Comparison of ENCODE assay signal across 8 cellular contexts in genomic region chr1:44318097-44319088, GRCh38. TPM values are rescaled to one million over a fixed set of nuclear protein-coding genes. Genes with fewer than 3 reads are reported as not detected.
DNase-seq lines count a peak whose midpoint lies in the region; ATAC-seq and TF ChIP-seq lines count a peak whose summit lies in the region.

No MANE protein-coding gene starts in this region.

- peaks cover 7% of the 10 kb centered on the region for H4K20me1 ChIP-seq in OCI-LY3 (ENCODE audit: insufficient read depth, low read length)

- 46 to 47% methylated on average over 6 to 7 of the region's 9 CpGs for WGBS in gastroesophageal sphincter (ENCODE audit: low coverage in 1 of 2), 2 donors
- 40 to 55% (median 47%) methylated on average over 9 of the region's 9 CpGs for WGBS in spleen, 5 donors

- H3K9me3 ChIP-seq in OCI-LY3 (ENCODE audit: insufficient read depth, low read length) (no peaks in the 10 kb centered on the region), gastroesophageal sphincter (no peaks in the 10 kb centered on the region), spleen (no peaks in the 10 kb centered on the region)

- H3K27ac ChIP-seq in OCI-LY3 (ENCODE audit: low read length): no peak overlapping the region
- no peak overlapping the region for H3K27ac ChIP-seq in gastroesophageal sphincter
- H3K27ac ChIP-seq in spleen: no peak overlapping the region

- no peak overlapping the region for H3K9ac ChIP-seq in OCI-LY3 (ENCODE audit: low read length)

- H3K79me2 ChIP-seq in OCI-LY3 (ENCODE audit: low read length): no peaks in the 10 kb centered on the region

- DNase-seq in COLO829 (ENCODE audit: low spot score) (peak; percentile 85), HPDE6-E6E7 (ENCODE audit: extremely low spot score) (peak; percentile 58), spleen (no peak)
- peak; percentile 29 for DNase-seq in activated T-cell treated with anti-CD3 and anti-CD28 coated beads, Interleukin-2, amount 50 U/mL, for 1 hour

- TF ChIP-seq EP300 in gastroesophageal sphincter (IDR thresholded peaks at IDR 0.05): no peak

- no peak overlapping the region for H2AFZ ChIP-seq in OCI-LY3 (ENCODE audit: low read depth, low read length)

- no peak overlapping the region for H3K4me2 ChIP-seq in OCI-LY3 (ENCODE audit: low read length)

- H3K27me3 ChIP-seq in OCI-LY3 (ENCODE audit: low read depth, low read length) (no peaks in the 10 kb centered on the region), gastroesophageal sphincter (no peaks in the 10 kb centered on the region), spleen (replicated peaks in 1 of 7) (no peaks in the 10 kb centered on the region)

- H3K4me1 ChIP-seq in OCI-LY3 (ENCODE audit: low read length): peaks cover 6% of the 10 kb centered on the region
- H3K4me1 ChIP-seq in gastroesophageal sphincter: peaks cover 0 to 8% (median 0%) of the 10 kb centered on the region in 3 donors
- peaks cover 0 to 10% (median 2%) of the 10 kb centered on the region in 6 donors for H3K4me1 ChIP-seq in spleen

- peaks cover 12% of the 10 kb centered on the region for H3K36me3 ChIP-seq in OCI-LY3 (replicated peaks; ENCODE audit: low read depth, low read length)
- H3K36me3 ChIP-seq in gastroesophageal sphincter: peaks cover 0 to 91% of the 10 kb centered on the region in 2 donors
- peaks cover 0 to 87% (median 42%) of the 10 kb centered on the region in 6 donors for H3K36me3 ChIP-seq in spleen

- ATAC-seq in gastroesophageal sphincter (no peak), HG02840 (IDR thresholded peaks at IDR 0.05; ENCODE audit: low FRiP score, unreplicated experiment) (no peak), GM21526 (IDR thresholded peaks at IDR 0.05; ENCODE audit: low FRiP score, unreplicated experiment) (no peak)

- intact Hi-C loops in spleen (cut with DNase I; ENCODE audit: low total_unique reads): loop anchor here (5.0 kb wide), 1 partner anchor 101 kb away; no protein-coding TSS in a partner anchor

- H3K4me3 ChIP-seq in OCI-LY3 (ENCODE audit: low read length): no peak overlapping the region
- no peak overlapping the region for H3K4me3 ChIP-seq in gastroesophageal sphincter
- no peak overlapping the region for H3K4me3 ChIP-seq in spleen

- TF ChIP-seq CTCF in OCI-LY3 (IDR thresholded peaks at IDR 0.05; ENCODE audit: low read depth, low read length) (peak; percentile 63), gastroesophageal sphincter (IDR thresholded peaks at IDR 0.05) (peak; percentile 60 to 76 (median 69)), spleen (IDR thresholded peaks at IDR 0.05 in 8 of 11, conservative IDR thresholded peaks at IDR 0.05 in 3 of 11) (peak; percentile 59 to 94 (median 86))

- TF ChIP-seq POLR2A in gastroesophageal sphincter (IDR thresholded peaks at IDR 0.05) (no peak), spleen (IDR thresholded peaks at IDR 0.05) (no peak)

RNA-seq across cellular contexts. Expression of gene ERI3, which starts 36.7 kb away (rescaled TPM):
- total RNA-seq in gastroesophageal sphincter (10 to 100 TPM; 31.9 to 58.8 (median 48.1) TPM), spleen (10 to 100 TPM; 20.1 to 41.1 (median 26.5) TPM)
- polyA plus RNA-seq in spleen: 10 to 100 TPM; 25.3 to 29.9 (median 28.0) TPM
